16 cellular contexts compared by ENCODE assay signal in the genomic region with DNA sequence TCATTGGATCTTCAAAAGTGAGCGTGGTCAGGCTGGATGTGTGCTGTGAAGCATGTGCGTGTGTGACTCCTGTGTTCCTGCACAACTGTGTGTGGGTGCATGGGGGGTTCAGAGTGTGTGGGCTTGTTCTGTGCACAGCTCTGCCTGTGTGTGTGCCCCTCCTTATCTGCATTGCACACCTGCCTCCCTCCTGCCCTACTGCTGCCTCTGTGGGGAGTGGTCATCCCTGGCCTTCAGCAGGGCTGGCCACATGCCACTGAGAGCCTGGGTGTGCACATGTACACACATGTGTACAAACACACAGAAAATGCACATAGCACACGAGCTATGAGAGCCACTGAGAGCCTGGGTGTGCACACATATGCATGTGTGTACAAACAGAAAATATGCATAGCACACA.
DNase-seq lines count a peak whose midpoint lies in the region; ATAC-seq, FAIRE-seq and TF ChIP-seq lines count a peak whose summit lies in the region.
"Had no signal": no experiment of that assay in that cellular context is flagged by ENCODE, and none has a peak within 500 bp of the region (broad histone marks: within the 10 kb centered on the region; RNA-seq: fewer than 3 reads in every experiment).

No MANE protein-coding gene starts in this region.

- H3K9me3 ChIP-seq in RWPE2 (ENCODE audit: severe bottlenecking), result no peaks in the 10 kb centered on the region
- H3K9me3 ChIP-seq in osteoblast (ENCODE audit: low read depth, low read length), result no peaks in the 10 kb centered on the region
- H3K9me3 ChIP-seq: A549, BE2C had no signal

- POLR2A ChIA-PET in GM10248 (lab: Yijun Ruan, JAX), result no interaction called here

- TF ChIP-seq CTCF in RWPE2 (IDR thresholded peaks at IDR 0.05; ENCODE audit: poor library complexity, severe bottlenecking) (no peak), osteoblast (IDR thresholded peaks at IDR 0.05; ENCODE audit: extremely low read depth, low read depth, low read length) (no peak), omental fat pad (IDR thresholded peaks at IDR 0.05) (no peak), GM10248 (IDR thresholded peaks at IDR 0.05; ENCODE audit: control extremely low read depth, extremely low read depth, low read depth, missing control alignments) (no peak)

- FAIRE-seq in frontal cortex (lab: Jason Lieb, UNC), result no peak
- FAIRE-seq: A549, GM12891 had no signal

- no peak overlapping the region for H3K27ac ChIP-seq in RWPE2 (ENCODE audit: poor library complexity, severe bottlenecking)
- H3K27ac ChIP-seq in osteoblast (ENCODE audit: low read depth, low read length), result no peak overlapping the region
- H3K27ac ChIP-seq: A549, C4-2B had no signal

- CTCF ChIA-PET in GM10248 (lab: Yijun Ruan, JAX), result no interaction called here

- H3K36me3 ChIP-seq in H7 (replicated peaks; ENCODE audit: control insufficient read depth, insufficient read depth, low read length), result no peaks in the 10 kb centered on the region; the same call in 1 of the 2 replicates
- H3K36me3 ChIP-seq in RWPE2 (ENCODE audit: low read depth), result no peaks in the 10 kb centered on the region
- no peaks in the 10 kb centered on the region for H3K36me3 ChIP-seq in osteoblast (ENCODE audit: insufficient read depth, low read length)
- H3K36me3 ChIP-seq: BE2C had no signal

- no peaks in the 10 kb centered on the region for H3K79me2 ChIP-seq in osteoblast (ENCODE audit: insufficient read depth, low read length)

- DNase-seq in H7 (peak; percentile 9), RWPE2 (ENCODE audit: low spot score) (peak; percentile 18), islet precursor cell (peak; percentile 41), osteoblast (ENCODE audit: insufficient read length, low spot score, missing footprints) (peak; percentile 41), omental fat pad (ENCODE audit: low spot score) (no peak), frontal cortex (ENCODE audit: low spot score in 2 of 2) (no peak), GM10248 (ENCODE audit: extremely low spot score) (no peak), HuH-7 (ENCODE audit: low spot score) (no peak)
- DNase-seq: BE2C; CD4-positive, alpha-beta memory T cell; DMS79; IMR-90 had no signal

- H2AFZ ChIP-seq in osteoblast (ENCODE audit: low read length), result no peak overlapping the region

- H3K27me3 ChIP-seq in H7 (ENCODE audit: control insufficient read depth, insufficient read depth, low read length) (no peaks in the 10 kb centered on the region), RWPE2 (ENCODE audit: insufficient read depth, poor library complexity, severe bottlenecking) (no peaks in the 10 kb centered on the region), osteoblast (ENCODE audit: insufficient read depth, low read length) (no peaks in the 10 kb centered on the region)
- H3K27me3 ChIP-seq: BE2C had no signal

- no peak overlapping the region for H3K4me2 ChIP-seq in osteoblast (ENCODE audit: insufficient read depth, low read length)
- H3K4me2 ChIP-seq: A549 had no signal

- ATAC-seq in RWPE2 (ENCODE audit: low read depth), result no peak
- no peak for ATAC-seq in omental fat pad (ENCODE audit: low FRiP score)
- ATAC-seq: A549, HCT116 had no signal

- H3K4me3 ChIP-seq in H7 (ENCODE audit: insufficient read depth, low read depth, low read length) (no peak overlapping the region), RWPE2 (ENCODE audit: severe bottlenecking) (no peak overlapping the region), osteoblast (ENCODE audit: insufficient read depth, low read length) (no peak overlapping the region)
- H3K4me3 ChIP-seq: A549 had no signal

- no peaks in the 10 kb centered on the region for H4K20me1 ChIP-seq in osteoblast (ENCODE audit: insufficient read depth, low read length)

- H3K4me1 ChIP-seq in RWPE2 (ENCODE audit: insufficient read depth, poor library complexity, severe bottlenecking) (no peaks in the 10 kb centered on the region), osteoblast (ENCODE audit: insufficient read depth, low read length) (no peaks in the 10 kb centered on the region)
- H3K4me1 ChIP-seq: A549, BE2C had no signal

Comparison
In these comparisons a context has a peak if more than half of its experiments do, and no peak if none do; other contexts are left out.
1. DNase-seq: peak in H7 (single experiment), RWPE2 (single experiment), islet precursor cell (single experiment) and osteoblast (single experiment); none in omental fat pad (single experiment), frontal cortex (0 of 2), GM10248 (single experiment) and HuH-7 (single experiment).